ENCODE assay signal across 17 cellular contexts in the genomic region with DNA sequence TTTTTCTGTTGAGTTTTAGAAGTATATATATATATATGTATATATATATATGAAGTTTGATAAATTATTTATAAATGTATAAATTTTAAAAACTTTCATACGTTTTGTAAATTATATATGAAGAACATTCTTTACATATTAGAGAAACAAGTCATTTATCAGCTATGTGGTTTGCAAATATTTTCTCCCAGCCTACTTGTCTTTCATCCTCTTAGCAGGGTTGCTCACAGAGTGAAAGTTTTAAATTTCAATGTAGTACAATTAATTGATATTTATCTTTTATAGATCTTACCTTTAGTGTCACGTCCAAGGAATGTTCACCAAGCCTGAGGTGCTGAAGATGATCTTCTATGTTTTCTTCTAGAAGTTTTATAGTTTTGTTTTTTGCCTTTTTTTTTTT.
"Had no signal": no experiment of that assay in that cellular context is flagged by ENCODE, and none has a peak within 500 bp of the region (broad histone marks: within the 10 kb centered on the region; RNA-seq: fewer than 3 reads in every experiment).

No MANE protein-coding gene starts in this region.

- H3K4me3 Mint-ChIP-seq: activated naive CD4-positive, alpha-beta T cell treated with anti-CD3 and anti-CD28 coated beads for 36 hours; activated naive CD8-positive, alpha-beta T cell treated with anti-CD3 and anti-CD28 coated beads, Interleukin-2, amount 50 U/mL, for 24 hours; naive B cell; stimulated activated naive B cell treated with anti-CD40 and anti-IgM and Interleukin-4, amounts not matched to agents 10 μg/mL and 1 μg/mL and 100 μg/mL, for 72 hours had no signal

- H3K27me3 Mint-ChIP-seq: stimulated activated naive B cell treated with anti-CD40 and anti-IgM and Interleukin-4, amounts not matched to agents 10 μg/mL and 1 μg/mL and 100 μg/mL, for 72 hours had no signal

- H3K4me1 ChIP-seq: tibial artery, vagina had no signal

- ATAC-seq: activated naive CD8-positive, alpha-beta T cell treated with anti-CD3 and anti-CD28 coated beads, Interleukin-2, amount 50 U/mL, for 24 hours; stimulated activated naive B cell treated with anti-CD40 and anti-IgM and Interleukin-4, amounts not matched to agents 10 μg/mL and 1 μg/mL and 100 μg/mL, for 72 hours had no signal

- H3K27me3 ChIP-seq: tibial artery, vagina had no signal

- H3K36me3 ChIP-seq: tibial artery, vagina had no signal

- H3K27ac ChIP-seq: coronary artery, tibial artery, vagina had no signal

- H3K9me3 Mint-ChIP-seq: activated naive CD4-positive, alpha-beta T cell treated with anti-CD3 and anti-CD28 coated beads for 36 hours; activated naive CD8-positive, alpha-beta T cell treated with anti-CD3 and anti-CD28 coated beads, Interleukin-2, amount 50 U/mL, for 24 hours; activated T-helper 2 cell treated with anti-CD3 and anti-CD28 coated beads, Interferon-gamma antibody, Interleukin-2, Interleukin-4, amounts not matched to agents 10 μg/mL and 5 μg/mL and 100 μg/mL, durations not matched to agents 14 hours and 24 hours and 36 hours; stimulated activated naive B cell treated with anti-CD40 and anti-IgM and Interleukin-4, amounts not matched to agents 10 μg/mL and 1 μg/mL and 100 μg/mL, for 72 hours had no signal

- H3K36me3 Mint-ChIP-seq: naive B cell; stimulated activated naive B cell treated with anti-CD40 and anti-IgM and Interleukin-4, amounts not matched to agents 10 μg/mL and 1 μg/mL and 100 μg/mL, for 72 hours had no signal

- H3K4me3 ChIP-seq: coronary artery, lung, tibial artery, vagina had no signal

- H3K4me1 Mint-ChIP-seq: activated naive CD8-positive, alpha-beta T cell treated with anti-CD3 and anti-CD28 coated beads, Interleukin-2, amount 50 U/mL, for 24 hours had no signal

- H3K27ac Mint-ChIP-seq: activated naive CD4-positive, alpha-beta T cell treated with anti-CD3 and anti-CD28 coated beads for 36 hours; activated naive CD8-positive, alpha-beta T cell treated with anti-CD3 and anti-CD28 coated beads, Interleukin-2, amount 50 U/mL, for 24 hours; activated T-helper 2 cell treated with anti-CD3 and anti-CD28 coated beads, Interferon-gamma antibody, Interleukin-2, Interleukin-4, amounts not matched to agents 10 μg/mL and 5 μg/mL and 100 μg/mL, durations not matched to agents 14 hours and 24 hours and 36 hours; naive B cell; stimulated activated naive B cell treated with anti-CD40 and anti-IgM and Interleukin-4, amounts not matched to agents 10 μg/mL and 1 μg/mL and 100 μg/mL, for 72 hours had no signal

- FAIRE-seq: frontal cortex had no signal

- H3K9me3 ChIP-seq: tibial artery, vagina had no signal

- DNase-seq: activated CD4-positive, alpha-beta T cell treated with anti-CD3 and anti-CD28 coated beads, Interleukin-2, amount 50 U/mL, for 4 hours; activated CD4-positive, CD25-positive, alpha-beta regulatory T cell treated with anti-CD3 and anti-CD28 coated beads, Interleukin-2, amount 50 U/mL, for 72 hours; activated naive CD4-positive, alpha-beta T cell treated with anti-CD3 and anti-CD28 coated beads for 36 hours; activated naive CD8-positive, alpha-beta T cell treated with anti-CD3 and anti-CD28 coated beads, Interleukin-2, amount 50 U/mL, for 24 hours; activated T-cell treated with anti-CD3 and anti-CD28 coated beads, Interleukin-2, amount 50 U/mL, for 1 hour; caudate nucleus; effector CD8-positive, alpha-beta T cell; naive B cell; stimulated activated CD4-positive, alpha-beta T cell treated with anti-CD3 and anti-CD28 coated beads, Interleukin-4, amount 100 ng/mL, for 1 hour; stimulated activated naive B cell treated with anti-CD40 and anti-IgM and Interleukin-4, amounts not matched to agents 10 μg/mL and 1 μg/mL and 100 μg/mL, for 72 hours; T-helper 9 cell had no signal
